Comparison of ENCODE assay signal across 1 cellular context in the genomic region with DNA sequence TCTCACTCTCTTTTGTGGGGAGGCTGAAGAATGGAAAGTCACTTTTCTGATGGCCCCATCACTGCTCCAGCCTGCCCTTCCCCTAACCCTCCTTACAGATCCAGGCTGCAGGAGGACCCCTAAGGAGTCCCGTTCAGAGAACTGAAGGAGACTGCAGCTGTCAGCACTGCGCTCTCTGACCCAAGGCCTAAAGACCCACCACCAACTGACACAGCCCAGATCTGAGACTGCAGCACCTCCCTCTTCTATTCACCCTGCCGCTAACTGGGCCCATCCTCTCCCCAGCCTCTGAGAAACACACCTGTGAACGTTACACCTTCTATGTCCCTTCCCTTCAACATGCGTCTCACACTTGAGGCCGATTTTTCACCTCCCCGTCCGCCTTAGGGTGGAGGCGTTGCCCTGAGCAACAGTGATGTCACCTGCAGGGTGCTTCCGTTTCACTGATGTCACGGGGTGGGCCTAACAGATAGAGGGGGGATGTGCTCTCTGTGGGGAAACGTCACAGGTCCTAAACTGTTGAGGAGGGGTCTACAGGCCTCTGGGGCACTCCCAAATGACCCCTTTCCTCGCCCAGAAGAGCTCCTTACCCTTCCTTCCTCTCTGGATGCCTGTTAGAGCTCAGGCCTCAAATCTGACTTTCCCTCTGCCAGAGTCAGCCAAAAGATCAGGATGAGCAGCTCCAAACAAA.
TF ChIP-seq lines count a peak whose summit lies in the region.

No MANE protein-coding gene starts in this region.

TF ChIP-seq in K562, 482 proteins besides CTCF, POLR2A, EP300 and RAD21 (continued from another document and continues in another):
- TF ChIP-seq RBM17 (IDR thresholded peaks at IDR 0.05; ENCODE audit: borderline replicate concordance, low read depth, low read length): no peak
- TF ChIP-seq TBL1XR1 (IDR thresholded peaks at IDR 0.05; ENCODE audit: low read length in 2 of 2): no peak
- no peak for TF ChIP-seq ZNF76 (CRISPR knock-in tag; IDR thresholded peaks at IDR 0.05; ENCODE audit: borderline replicate concordance)
- 0 out of 2 replicates have a peak, but pooled peaks have one; percentile 43 for TF ChIP-seq BMI1 (IDR thresholded peaks at IDR 0.05; ENCODE audit: low read length)
- no peak for TF ChIP-seq ZNF212 (CRISPR knock-in tag; IDR thresholded peaks at IDR 0.05)
- TF ChIP-seq HMG20A (CRISPR knock-in tag; conservative IDR thresholded peaks at IDR 0.05): no peak
- TF ChIP-seq RBM14 (IDR thresholded peaks at IDR 0.05; ENCODE audit: borderline replicate concordance, insufficient read depth, low read depth, low read length): no peak
- no peak for TF ChIP-seq RBM22 (IDR thresholded peaks at IDR 0.05; ENCODE audit: low read depth, low read length, poor library complexity, severe bottlenecking)
- no peak for TF ChIP-seq ZNF354B (CRISPR knock-in tag; IDR thresholded peaks at IDR 0.05)
- TF ChIP-seq SOX6 (IDR thresholded peaks at IDR 0.05): no peak
- no peak for TF ChIP-seq ZNF444 (CRISPR knock-in tag; IDR thresholded peaks at IDR 0.05)
- TF ChIP-seq, protein P1, sequence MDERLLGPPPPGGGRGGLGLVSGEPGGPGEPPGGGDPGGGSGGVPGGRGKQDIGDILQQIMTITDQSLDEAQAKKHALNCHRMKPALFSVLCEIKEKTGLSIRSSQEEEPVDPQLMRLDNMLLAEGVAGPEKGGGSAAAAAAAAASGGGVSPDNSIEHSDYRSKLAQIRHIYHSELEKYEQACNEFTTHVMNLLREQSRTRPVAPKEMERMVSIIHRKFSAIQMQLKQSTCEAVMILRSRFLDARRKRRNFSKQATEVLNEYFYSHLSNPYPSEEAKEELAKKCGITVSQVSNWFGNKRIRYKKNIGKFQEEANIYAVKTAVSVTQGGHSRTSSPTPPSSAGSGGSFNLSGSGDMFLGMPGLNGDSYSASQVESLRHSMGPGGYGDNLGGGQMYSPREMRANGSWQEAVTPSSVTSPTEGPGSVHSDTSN (CRISPR knock-in tag; IDR thresholded peaks at IDR 0.05; ENCODE audit: low read depth): no peak
- TF ChIP-seq, protein P1 (tag; conservative IDR thresholded peaks at IDR 0.05; ENCODE audit: low read depth): no peak
- no peak for TF ChIP-seq STAT5A (IDR thresholded peaks at IDR 0.05; ENCODE audit: borderline replicate concordance, low read length)
- TF ChIP-seq, protein P2, sequence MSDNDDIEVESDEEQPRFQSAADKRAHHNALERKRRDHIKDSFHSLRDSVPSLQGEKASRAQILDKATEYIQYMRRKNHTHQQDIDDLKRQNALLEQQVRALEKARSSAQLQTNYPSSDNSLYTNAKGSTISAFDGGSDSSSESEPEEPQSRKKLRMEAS (CRISPR knock-in tag; IDR thresholded peaks at IDR 0.05): no peak
- TF ChIP-seq, protein P3, sequence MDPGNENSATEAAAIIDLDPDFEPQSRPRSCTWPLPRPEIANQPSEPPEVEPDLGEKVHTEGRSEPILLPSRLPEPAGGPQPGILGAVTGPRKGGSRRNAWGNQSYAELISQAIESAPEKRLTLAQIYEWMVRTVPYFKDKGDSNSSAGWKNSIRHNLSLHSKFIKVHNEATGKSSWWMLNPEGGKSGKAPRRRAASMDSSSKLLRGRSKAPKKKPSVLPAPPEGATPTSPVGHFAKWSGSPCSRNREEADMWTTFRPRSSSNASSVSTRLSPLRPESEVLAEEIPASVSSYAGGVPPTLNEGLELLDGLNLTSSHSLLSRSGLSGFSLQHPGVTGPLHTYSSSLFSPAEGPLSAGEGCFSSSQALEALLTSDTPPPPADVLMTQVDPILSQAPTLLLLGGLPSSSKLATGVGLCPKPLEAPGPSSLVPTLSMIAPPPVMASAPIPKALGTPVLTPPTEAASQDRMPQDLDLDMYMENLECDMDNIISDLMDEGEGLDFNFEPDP (CRISPR knock-in tag; IDR thresholded peaks at IDR 0.05): no peak
- TF ChIP-seq, protein P4, sequence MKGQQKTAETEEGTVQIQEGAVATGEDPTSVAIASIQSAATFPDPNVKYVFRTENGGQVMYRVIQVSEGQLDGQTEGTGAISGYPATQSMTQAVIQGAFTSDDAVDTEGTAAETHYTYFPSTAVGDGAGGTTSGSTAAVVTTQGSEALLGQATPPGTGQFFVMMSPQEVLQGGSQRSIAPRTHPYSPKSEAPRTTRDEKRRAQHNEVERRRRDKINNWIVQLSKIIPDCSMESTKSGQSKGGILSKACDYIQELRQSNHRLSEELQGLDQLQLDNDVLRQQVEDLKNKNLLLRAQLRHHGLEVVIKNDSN (CRISPR knock-in tag; IDR thresholded peaks at IDR 0.05): no peak
- TF ChIP-seq, protein P5, sequence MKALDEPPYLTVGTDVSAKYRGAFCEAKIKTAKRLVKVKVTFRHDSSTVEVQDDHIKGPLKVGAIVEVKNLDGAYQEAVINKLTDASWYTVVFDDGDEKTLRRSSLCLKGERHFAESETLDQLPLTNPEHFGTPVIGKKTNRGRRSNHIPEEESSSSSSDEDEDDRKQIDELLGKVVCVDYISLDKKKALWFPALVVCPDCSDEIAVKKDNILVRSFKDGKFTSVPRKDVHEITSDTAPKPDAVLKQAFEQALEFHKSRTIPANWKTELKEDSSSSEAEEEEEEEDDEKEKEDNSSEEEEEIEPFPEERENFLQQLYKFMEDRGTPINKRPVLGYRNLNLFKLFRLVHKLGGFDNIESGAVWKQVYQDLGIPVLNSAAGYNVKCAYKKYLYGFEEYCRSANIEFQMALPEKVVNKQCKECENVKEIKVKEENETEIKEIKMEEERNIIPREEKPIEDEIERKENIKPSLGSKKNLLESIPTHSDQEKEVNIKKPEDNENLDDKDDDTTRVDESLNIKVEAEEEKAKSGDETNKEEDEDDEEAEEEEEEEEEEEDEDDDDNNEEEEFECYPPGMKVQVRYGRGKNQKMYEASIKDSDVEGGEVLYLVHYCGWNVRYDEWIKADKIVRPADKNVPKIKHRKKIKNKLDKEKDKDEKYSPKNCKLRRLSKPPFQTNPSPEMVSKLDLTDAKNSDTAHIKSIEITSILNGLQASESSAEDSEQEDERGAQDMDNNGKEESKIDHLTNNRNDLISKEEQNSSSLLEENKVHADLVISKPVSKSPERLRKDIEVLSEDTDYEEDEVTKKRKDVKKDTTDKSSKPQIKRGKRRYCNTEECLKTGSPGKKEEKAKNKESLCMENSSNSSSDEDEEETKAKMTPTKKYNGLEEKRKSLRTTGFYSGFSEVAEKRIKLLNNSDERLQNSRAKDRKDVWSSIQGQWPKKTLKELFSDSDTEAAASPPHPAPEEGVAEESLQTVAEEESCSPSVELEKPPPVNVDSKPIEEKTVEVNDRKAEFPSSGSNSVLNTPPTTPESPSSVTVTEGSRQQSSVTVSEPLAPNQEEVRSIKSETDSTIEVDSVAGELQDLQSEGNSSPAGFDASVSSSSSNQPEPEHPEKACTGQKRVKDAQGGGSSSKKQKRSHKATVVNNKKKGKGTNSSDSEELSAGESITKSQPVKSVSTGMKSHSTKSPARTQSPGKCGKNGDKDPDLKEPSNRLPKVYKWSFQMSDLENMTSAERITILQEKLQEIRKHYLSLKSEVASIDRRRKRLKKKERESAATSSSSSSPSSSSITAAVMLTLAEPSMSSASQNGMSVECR (CRISPR knock-in tag; IDR thresholded peaks at IDR 0.05): no peak
- TF ChIP-seq, protein P6, sequence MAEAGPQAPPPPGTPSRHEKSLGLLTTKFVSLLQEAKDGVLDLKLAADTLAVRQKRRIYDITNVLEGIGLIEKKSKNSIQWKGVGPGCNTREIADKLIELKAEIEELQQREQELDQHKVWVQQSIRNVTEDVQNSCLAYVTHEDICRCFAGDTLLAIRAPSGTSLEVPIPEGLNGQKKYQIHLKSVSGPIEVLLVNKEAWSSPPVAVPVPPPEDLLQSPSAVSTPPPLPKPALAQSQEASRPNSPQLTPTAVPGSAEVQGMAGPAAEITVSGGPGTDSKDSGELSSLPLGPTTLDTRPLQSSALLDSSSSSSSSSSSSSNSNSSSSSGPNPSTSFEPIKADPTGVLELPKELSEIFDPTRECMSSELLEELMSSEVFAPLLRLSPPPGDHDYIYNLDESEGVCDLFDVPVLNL (CRISPR knock-in tag; IDR thresholded peaks at IDR 0.05; ENCODE audit: low read depth): no peak
- no peak for TF ChIP-seq TARDBP (IDR thresholded peaks at IDR 0.05)
- TF ChIP-seq EP400 (IDR thresholded peaks at IDR 0.05): 0 out of 2 replicates have a peak, but pooled peaks have one; percentile 1
- TF ChIP-seq ZNF445 (CRISPR knock-in tag; IDR thresholded peaks at IDR 0.05; ENCODE audit: low read depth): no peak
- TF ChIP-seq, protein P7, sequence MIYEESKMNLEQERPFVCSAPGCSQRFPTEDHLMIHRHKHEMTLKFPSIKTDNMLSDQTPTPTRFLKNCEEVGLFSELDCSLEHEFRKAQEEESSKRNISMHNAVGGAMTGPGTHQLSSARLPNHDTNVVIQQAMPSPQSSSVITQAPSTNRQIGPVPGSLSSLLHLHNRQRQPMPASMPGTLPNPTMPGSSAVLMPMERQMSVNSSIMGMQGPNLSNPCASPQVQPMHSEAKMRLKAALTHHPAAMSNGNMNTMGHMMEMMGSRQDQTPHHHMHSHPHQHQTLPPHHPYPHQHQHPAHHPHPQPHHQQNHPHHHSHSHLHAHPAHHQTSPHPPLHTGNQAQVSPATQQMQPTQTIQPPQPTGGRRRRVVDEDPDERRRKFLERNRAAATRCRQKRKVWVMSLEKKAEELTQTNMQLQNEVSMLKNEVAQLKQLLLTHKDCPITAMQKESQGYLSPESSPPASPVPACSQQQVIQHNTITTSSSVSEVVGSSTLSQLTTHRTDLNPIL (CRISPR knock-in tag; IDR thresholded peaks at IDR 0.05): no peak
- TF ChIP-seq ZBTB17 (CRISPR knock-in tag; IDR thresholded peaks at IDR 0.05): no peak
- TF ChIP-seq ZNF384 (IDR thresholded peaks at IDR 0.05; ENCODE audit: low read depth, low read length): no peak
- TF ChIP-seq, protein P8, sequence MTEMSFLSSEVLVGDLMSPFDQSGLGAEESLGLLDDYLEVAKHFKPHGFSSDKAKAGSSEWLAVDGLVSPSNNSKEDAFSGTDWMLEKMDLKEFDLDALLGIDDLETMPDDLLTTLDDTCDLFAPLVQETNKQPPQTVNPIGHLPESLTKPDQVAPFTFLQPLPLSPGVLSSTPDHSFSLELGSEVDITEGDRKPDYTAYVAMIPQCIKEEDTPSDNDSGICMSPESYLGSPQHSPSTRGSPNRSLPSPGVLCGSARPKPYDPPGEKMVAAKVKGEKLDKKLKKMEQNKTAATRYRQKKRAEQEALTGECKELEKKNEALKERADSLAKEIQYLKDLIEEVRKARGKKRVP (CRISPR knock-in tag; IDR thresholded peaks at IDR 0.05): no peak
- peak; percentile 82 for TF ChIP-seq ATF7 (IDR thresholded peaks at IDR 0.05)
- TF ChIP-seq NR2C2 (CRISPR knock-in tag; IDR thresholded peaks at IDR 0.05): no peak
- TF ChIP-seq NR2C2 (tag; IDR thresholded peaks at IDR 0.05): no peak
- no peak for TF ChIP-seq PCBP1 (IDR thresholded peaks at IDR 0.05; ENCODE audit: low read depth, low read length, poor library complexity, severe bottlenecking)
- TF ChIP-seq GABPB1 (CRISPR knock-in tag; IDR thresholded peaks at IDR 0.05): no peak
- TF ChIP-seq ZNF644 (tag; IDR thresholded peaks at IDR 0.05; ENCODE audit: low read depth): no peak
- TF ChIP-seq SREBF2 (CRISPR knock-in tag; IDR thresholded peaks at IDR 0.05): no peak
- no peak for TF ChIP-seq TRIM24 (IDR thresholded peaks at IDR 0.05)
- TF ChIP-seq, protein P9, sequence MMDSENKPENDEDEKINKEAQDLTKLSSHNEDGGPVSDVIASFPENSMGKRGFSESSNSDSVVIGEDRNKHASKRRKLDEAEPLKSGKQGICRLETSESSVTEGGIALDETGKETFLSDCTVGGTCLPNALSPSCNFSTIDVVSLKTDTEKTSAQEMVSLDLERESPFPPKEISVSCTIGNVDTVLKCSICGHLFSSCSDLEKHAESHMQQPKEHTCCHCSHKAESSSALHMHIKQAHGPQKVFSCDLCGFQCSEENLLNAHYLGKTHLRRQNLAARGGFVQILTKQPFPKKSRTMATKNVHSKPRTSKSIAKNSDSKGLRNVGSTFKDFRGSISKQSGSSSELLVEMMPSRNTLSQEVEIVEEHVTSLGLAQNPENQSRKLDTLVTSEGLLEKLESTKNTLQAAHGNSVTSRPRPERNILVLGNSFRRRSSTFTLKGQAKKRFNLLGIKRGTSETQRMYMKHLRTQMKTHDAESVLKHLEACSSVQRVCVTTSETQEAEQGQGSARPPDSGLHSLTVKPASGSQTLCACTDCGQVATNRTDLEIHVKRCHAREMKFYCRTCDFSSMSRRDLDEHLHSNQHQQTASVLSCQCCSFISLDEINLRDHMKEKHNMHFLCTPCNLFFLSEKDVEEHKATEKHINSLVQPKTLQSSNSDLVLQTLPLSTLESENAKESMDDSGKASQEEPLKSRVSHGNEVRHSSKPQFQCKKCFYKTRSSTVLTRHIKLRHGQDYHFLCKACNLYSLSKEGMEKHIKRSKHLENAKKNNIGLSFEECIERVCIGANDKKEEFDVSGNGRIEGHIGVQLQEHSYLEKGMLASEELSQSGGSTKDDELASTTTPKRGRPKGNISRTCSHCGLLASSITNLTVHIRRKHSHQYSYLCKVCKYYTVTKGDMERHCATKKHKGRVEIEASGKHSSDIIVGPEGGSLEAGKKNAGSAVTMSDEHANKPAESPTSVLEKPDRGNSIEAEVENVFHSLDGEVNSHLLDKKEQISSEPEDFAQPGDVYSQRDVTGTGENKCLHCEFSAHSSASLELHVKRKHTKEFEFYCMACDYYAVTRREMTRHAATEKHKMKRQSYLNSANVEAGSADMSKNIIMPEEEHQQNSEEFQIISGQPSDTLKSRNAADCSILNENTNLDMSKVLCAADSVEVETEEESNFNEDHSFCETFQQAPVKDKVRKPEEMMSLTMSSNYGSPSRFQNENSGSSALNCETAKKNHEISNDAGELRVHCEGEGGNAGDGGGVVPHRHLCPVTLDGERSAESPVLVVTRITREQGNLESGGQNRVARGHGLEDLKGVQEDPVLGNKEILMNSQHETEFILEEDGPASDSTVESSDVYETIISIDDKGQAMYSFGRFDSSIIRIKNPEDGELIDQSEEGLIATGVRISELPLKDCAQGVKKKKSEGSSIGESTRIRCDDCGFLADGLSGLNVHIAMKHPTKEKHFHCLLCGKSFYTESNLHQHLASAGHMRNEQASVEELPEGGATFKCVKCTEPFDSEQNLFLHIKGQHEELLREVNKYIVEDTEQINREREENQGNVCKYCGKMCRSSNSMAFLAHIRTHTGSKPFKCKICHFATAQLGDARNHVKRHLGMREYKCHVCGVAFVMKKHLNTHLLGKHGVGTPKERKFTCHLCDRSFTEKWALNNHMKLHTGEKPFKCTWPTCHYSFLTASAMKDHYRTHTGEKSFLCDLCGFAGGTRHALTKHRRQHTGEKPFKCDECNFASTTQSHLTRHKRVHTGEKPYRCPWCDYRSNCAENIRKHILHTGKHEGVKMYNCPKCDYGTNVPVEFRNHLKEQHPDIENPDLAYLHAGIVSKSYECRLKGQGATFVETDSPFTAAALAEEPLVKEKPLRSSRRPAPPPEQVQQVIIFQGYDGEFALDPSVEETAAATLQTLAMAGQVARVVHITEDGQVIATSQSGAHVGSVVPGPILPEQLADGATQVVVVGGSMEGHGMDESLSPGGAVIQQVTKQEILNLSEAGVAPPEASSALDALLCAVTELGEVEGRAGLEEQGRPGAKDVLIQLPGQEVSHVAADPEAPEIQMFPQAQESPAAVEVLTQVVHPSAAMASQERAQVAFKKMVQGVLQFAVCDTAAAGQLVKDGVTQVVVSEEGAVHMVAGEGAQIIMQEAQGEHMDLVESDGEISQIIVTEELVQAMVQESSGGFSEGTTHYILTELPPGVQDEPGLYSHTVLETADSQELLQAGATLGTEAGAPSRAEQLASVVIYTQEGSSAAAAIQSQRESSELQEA (IDR thresholded peaks at IDR 0.05; ENCODE audit: low read depth): no peak
